ENCODE assay signal across 3 cellular contexts in the genomic region with DNA sequence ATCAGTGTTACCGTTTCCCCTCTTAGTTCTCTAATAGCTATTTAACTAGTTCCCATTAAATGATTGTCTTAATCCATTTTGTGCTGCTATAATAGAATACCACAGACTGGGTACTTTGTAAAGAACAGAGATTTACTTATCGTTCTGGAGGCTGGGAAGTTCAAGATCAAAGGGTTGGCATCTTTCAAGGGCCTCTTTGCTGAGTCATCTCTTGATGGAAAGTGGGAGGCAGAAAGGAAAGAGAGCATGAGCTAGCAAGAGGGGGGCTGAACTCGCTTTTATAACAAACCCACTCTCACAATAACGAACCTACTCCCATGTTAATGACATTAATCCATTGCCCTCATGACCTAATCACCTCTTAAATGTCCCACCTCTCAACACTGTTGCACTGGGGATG.
TF ChIP-seq lines count a peak whose summit lies in the region.

No MANE protein-coding gene starts in this region.

TF ChIP-seq in HepG2, 621 proteins besides CTCF, POLR2A, EP300 and RAD21:
- TF ChIP-seq ZNF703 (CRISPR knock-in tag; IDR thresholded peaks at IDR 0.05; ENCODE audit: borderline replicate concordance): no peak
- TF ChIP-seq NFE2L2 (IDR thresholded peaks at IDR 0.05; ENCODE audit: low read length): peak; percentile 63; the same call in 1 of the 2 replicates
- peak; percentile 10 to 62; a peak in 2 of 4 replicates for TF ChIP-seq MAFK (conservative IDR thresholded peaks at IDR 0.05 in 1 of 2, IDR thresholded peaks at IDR 0.05 in 1 of 2; ENCODE audit: low read length in 2 of 2)
- 0 out of 2 replicates have a peak, but pooled peaks have one; percentile 9 for TF ChIP-seq MAFF (IDR thresholded peaks at IDR 0.05; ENCODE audit: low read depth, low read length)

TF ChIP-seq in IMR-90, 13 proteins besides CTCF, POLR2A, EP300 and RAD21:
- TF ChIP-seq NFE2L2 (IDR thresholded peaks at IDR 0.05; ENCODE audit: low read depth, low read length): peak; percentile 57; the same call in 1 of the 2 replicates
- 0 out of 2 replicates have a peak, but pooled peaks have one; percentile 5 for TF ChIP-seq MAFK (IDR thresholded peaks at IDR 0.05; ENCODE audit: low read depth, low read length)
- no peak for TF ChIP-seq CEBPB (IDR thresholded peaks at IDR 0.05; ENCODE audit: low read depth, low read length)

TF ChIP-seq in K562, 482 proteins besides CTCF, POLR2A, EP300 and RAD21:
- TF ChIP-seq, protein P1, sequence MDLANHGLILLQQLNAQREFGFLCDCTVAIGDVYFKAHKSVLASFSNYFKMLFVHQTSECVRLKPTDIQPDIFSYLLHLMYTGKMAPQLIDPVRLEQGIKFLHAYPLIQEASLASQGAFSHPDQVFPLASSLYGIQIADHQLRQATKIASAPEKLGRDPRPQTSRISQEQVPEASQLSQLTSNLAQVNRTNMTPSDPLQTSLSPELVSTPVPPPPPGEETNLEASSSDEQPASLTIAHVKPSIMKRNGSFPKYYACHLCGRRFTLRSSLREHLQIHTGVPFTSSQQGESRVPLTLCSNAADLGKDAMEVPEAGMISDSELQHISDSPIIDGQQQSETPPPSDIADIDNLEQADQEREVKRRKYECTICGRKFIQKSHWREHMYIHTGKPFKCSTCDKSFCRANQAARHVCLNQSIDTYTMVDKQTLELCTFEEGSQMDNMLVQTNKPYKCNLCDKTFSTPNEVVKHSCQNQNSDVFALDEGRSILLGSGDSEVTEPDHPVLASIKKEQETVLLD (IDR thresholded peaks at IDR 0.05): no peak
- TF ChIP-seq BACH1 (tag; IDR thresholded peaks at IDR 0.05) (no peak), MEIS2 (IDR thresholded peaks at IDR 0.05; ENCODE audit: partially characterized antibody) (no peak), C11orf30 (IDR thresholded peaks at IDR 0.05; ENCODE audit: low read depth) (peak; percentile 47), FOXK2 (conservative IDR thresholded peaks at IDR 0.05 in 1 of 2, IDR thresholded peaks at IDR 0.05 in 1 of 2; ENCODE audit: low read depth in 2 of 2) (no peak), MAFK (IDR thresholded peaks at IDR 0.05; ENCODE audit: low read length) (peak; percentile 15; the same call in 1 of the 2 replicates), SP2 (IDR thresholded peaks at IDR 0.05; ENCODE audit: extremely low read depth, low read depth, low read length, poor library complexity, severe bottlenecking) (no peak), GTF2E2 (tag; IDR thresholded peaks at IDR 0.05) (no peak), NFE2 (IDR thresholded peaks at IDR 0.05; ENCODE audit: low read depth) (peak; percentile 54), ZNF134 (CRISPR knock-in tag; conservative IDR thresholded peaks at IDR 0.05) (no peak), GABPB1 (CRISPR knock-in tag; IDR thresholded peaks at IDR 0.05) (no peak), MAFG (tag; conservative IDR thresholded peaks at IDR 0.05) (peak; percentile 43; the same call in 1 of the 2 replicates), MAFF (IDR thresholded peaks at IDR 0.05; ENCODE audit: low read length) (peak; percentile 47; the same call in 1 of the 2 replicates), ZNF316 (IDR thresholded peaks at IDR 0.05) (peak; percentile 46; the same call in 1 of the 2 replicates), FUS (optimal IDR thresholded peaks at IDR 0.05; ENCODE audit: low read depth, low read length) (no peak), MYC (IDR thresholded peaks at IDR 0.05; ENCODE audit: low read depth, low read length) (no peak), MYC (CRISPR knock-in tag; IDR thresholded peaks at IDR 0.05; ENCODE audit: borderline replicate concordance, low read depth) (no peak), ZNF75A (CRISPR knock-in tag; IDR thresholded peaks at IDR 0.05) (no peak)
- TF ChIP-seq, protein P2, sequence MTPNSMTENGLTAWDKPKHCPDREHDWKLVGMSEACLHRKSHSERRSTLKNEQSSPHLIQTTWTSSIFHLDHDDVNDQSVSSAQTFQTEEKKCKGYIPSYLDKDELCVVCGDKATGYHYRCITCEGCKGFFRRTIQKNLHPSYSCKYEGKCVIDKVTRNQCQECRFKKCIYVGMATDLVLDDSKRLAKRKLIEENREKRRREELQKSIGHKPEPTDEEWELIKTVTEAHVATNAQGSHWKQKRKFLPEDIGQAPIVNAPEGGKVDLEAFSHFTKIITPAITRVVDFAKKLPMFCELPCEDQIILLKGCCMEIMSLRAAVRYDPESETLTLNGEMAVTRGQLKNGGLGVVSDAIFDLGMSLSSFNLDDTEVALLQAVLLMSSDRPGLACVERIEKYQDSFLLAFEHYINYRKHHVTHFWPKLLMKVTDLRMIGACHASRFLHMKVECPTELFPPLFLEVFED (CRISPR knock-in tag; conservative IDR thresholded peaks at IDR 0.05): no peak
- TF ChIP-seq, protein P3, sequence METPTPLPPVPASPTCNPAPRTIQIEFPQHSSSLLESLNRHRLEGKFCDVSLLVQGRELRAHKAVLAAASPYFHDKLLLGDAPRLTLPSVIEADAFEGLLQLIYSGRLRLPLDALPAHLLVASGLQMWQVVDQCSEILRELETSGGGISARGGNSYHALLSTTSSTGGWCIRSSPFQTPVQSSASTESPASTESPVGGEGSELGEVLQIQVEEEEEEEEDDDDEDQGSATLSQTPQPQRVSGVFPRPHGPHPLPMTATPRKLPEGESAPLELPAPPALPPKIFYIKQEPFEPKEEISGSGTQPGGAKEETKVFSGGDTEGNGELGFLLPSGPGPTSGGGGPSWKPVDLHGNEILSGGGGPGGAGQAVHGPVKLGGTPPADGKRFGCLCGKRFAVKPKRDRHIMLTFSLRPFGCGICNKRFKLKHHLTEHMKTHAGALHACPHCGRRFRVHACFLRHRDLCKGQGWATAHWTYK (CRISPR knock-in tag; IDR thresholded peaks at IDR 0.05): no peak
